9 cellular contexts compared by ENCODE assay signal in genomic region chr2:241161646-241162281, GRCh38. TPM values are rescaled to one million over a fixed set of nuclear protein-coding genes. Genes with fewer than 3 reads are reported as not detected.
DNase-seq lines count a peak whose midpoint lies in the region; ATAC-seq and TF ChIP-seq lines count a peak whose summit lies in the region.
"Had no signal": no experiment of that assay in that cellular context is flagged by ENCODE, and none has a peak within 500 bp of the region (broad histone marks: within the 10 kb centered on the region; RNA-seq: fewer than 3 reads in every experiment).

No MANE protein-coding gene starts in this region.

- H3K4me3 ChIP-seq in BLaER1 (no peak overlapping the region), prostate gland (no peak overlapping the region), H7 (ENCODE audit: insufficient read depth, low read depth, low read length) (no peak overlapping the region)

- peaks cover 95% of the 10 kb centered on the region for H3K36me3 Mint-ChIP-seq in activated T-helper 17 cell treated with anti-CD3 and anti-CD28 coated beads, Interleukin-2, amount 50 U/mL, for 72 hours (ENCODE audit: low read depth)

- no peaks in the 10 kb centered on the region for H3K27me3 Mint-ChIP-seq in activated T-helper 17 cell treated with anti-CD3 and anti-CD28 coated beads, Interleukin-2, amount 50 U/mL, for 72 hours

- no peak for ATAC-seq in activated T-helper 17 cell treated with anti-CD3 and anti-CD28 coated beads, Interleukin-2, amount 50 U/mL, for 72 hours (replicated peaks)
- peak; percentile 95 for ATAC-seq in Right ventricle myocardium inferior
- no peak for ATAC-seq in HG03460 (IDR thresholded peaks at IDR 0.05; ENCODE audit: unreplicated experiment)

- H3K27me3 ChIP-seq in BLaER1 (no peaks in the 10 kb centered on the region), prostate gland (replicated peaks; ENCODE audit: insufficient read depth) (no peaks in the 10 kb centered on the region), H7 (ENCODE audit: control insufficient read depth, insufficient read depth, low read length) (no peaks in the 10 kb centered on the region)

- no peak for TF ChIP-seq POLR2A in prostate gland (IDR thresholded peaks at IDR 0.05)

- H3K9me3 ChIP-seq in BLaER1 (no peaks in the 10 kb centered on the region), prostate gland (no peaks in the 10 kb centered on the region)

- H3K27ac ChIP-seq in BLaER1 (no peak overlapping the region), prostate gland (peak overlapping the region; percentile 73 to 74)

- H3K4me1 ChIP-seq in BLaER1, result peaks cover 12% of the 10 kb centered on the region
- H3K4me1 ChIP-seq in prostate gland (replicated peaks), result peaks cover 8% of the 10 kb centered on the region

- 14% methylated on average over 9 of the region's 9 CpGs for WGBS in prostate gland

- H3K4me3 Mint-ChIP-seq in activated T-helper 17 cell treated with anti-CD3 and anti-CD28 coated beads, Interleukin-2, amount 50 U/mL, for 72 hours, result no peak overlapping the region

- intact Hi-C loops in Right ventricle myocardium inferior (cut with DNase I) (no loop called here), prostate gland (cut with DNase I) (no loop called here)

- H3K4me2 ChIP-seq in BLaER1, result peak overlapping the region; percentile 44

- 0 out of 2 replicates have a peak, but pooled peaks cover 8% of the 10 kb centered on the region for H4K20me1 ChIP-seq in BLaER1

- no peaks in the 10 kb centered on the region for H3K9me3 Mint-ChIP-seq in activated T-helper 17 cell treated with anti-CD3 and anti-CD28 coated beads, Interleukin-2, amount 50 U/mL, for 72 hours

- no peak for TF ChIP-seq CTCF in prostate gland (IDR thresholded peaks at IDR 0.05)

- H3K36me3 ChIP-seq in BLaER1, result peaks cover 90% of the 10 kb centered on the region
- no peaks in the 10 kb centered on the region for H3K36me3 ChIP-seq in prostate gland
- peaks cover 13% of the 10 kb centered on the region for H3K36me3 ChIP-seq in H7 (replicated peaks; ENCODE audit: control insufficient read depth, insufficient read depth, low read length)

- DNase-seq in Right ventricle myocardium inferior (ENCODE audit: missing footprints) (peak; percentile 81), prostate gland (ENCODE audit: low spot score) (peak; percentile 59), DMS53 (lab: John Stamatoyannopoulos, UW) (no peak), NCI-H187 treated with DMSO at 0.1 percent for 48 hours (lab: John Stamatoyannopoulos, UW) (no peak), H7 (no peak)
- DNase-seq: Kasumi-1 had no signal

- H3K4me1 Mint-ChIP-seq in activated T-helper 17 cell treated with anti-CD3 and anti-CD28 coated beads, Interleukin-2, amount 50 U/mL, for 72 hours, result peaks cover 4% of the 10 kb centered on the region

- H3K9ac ChIP-seq in BLaER1, result peak overlapping the region; percentile 45; the same call in 1 of the 2 replicates

- H3K27ac Mint-ChIP-seq in activated T-helper 17 cell treated with anti-CD3 and anti-CD28 coated beads, Interleukin-2, amount 50 U/mL, for 72 hours, result peak overlapping the region; percentile 65

RNA-seq across cellular contexts. Expression of gene PPP1R7, which starts 11.5 kb away (rescaled TPM):
- 10 to 100 TPM; 81.9 to 86.4 TPM for total RNA-seq in activated T-helper 17 cell treated with anti-CD3 and anti-CD28 coated beads, Interleukin-2, amount 50 U/mL, for 72 hours
- 66.6 TPM for total RNA-seq in Right ventricle myocardium inferior
- 10 to 100 TPM; 50.0 to 91.3 TPM for total RNA-seq in prostate gland
- total RNA-seq in H7 (2014; rRNA removed; shearing (Covaris generic)), result 32.1 and 36.9 TPM in 2 replicates

RNA-seq across cellular contexts. Expression of gene PASK, which starts 12.5 kb away (rescaled TPM):
- 10 to 100 TPM; 71.0 to 73.6 TPM for total RNA-seq in activated T-helper 17 cell treated with anti-CD3 and anti-CD28 coated beads, Interleukin-2, amount 50 U/mL, for 72 hours
- total RNA-seq in Right ventricle myocardium inferior (1.4 TPM), prostate gland (100 to 1,000 TPM in 1 of 2 donors, 10 to 100 TPM in 1; 49.2 to 200 TPM)
- 20.4 and 20.6 TPM in 2 replicates for total RNA-seq in H7 (2014; rRNA removed; shearing (Covaris generic))

RNA-seq across cellular contexts. Expression of gene ANO7, which starts 26.7 kb away (rescaled TPM):
- 10 to 100 TPM in 1 of 2 donors, 1 to 10 TPM in 1; 1.6 to 12.8 TPM for total RNA-seq in activated T-helper 17 cell treated with anti-CD3 and anti-CD28 coated beads, Interleukin-2, amount 50 U/mL, for 72 hours
- total RNA-seq in Right ventricle myocardium inferior (0.81 TPM), prostate gland (100 to 1,000 TPM; 140 to 187 TPM)
- total RNA-seq in H7 (2014; rRNA removed; shearing (Covaris generic)), result 2.0 and 4.0 TPM in 2 replicates

RNA-seq across cellular contexts. Expression of gene MTERF4, which starts 59.7 kb away (rescaled TPM):
- 10 to 100 TPM; 36.4 to 86.5 TPM for total RNA-seq in activated T-helper 17 cell treated with anti-CD3 and anti-CD28 coated beads, Interleukin-2, amount 50 U/mL, for 72 hours
- 23.0 TPM for total RNA-seq in Right ventricle myocardium inferior
- 10 to 100 TPM; 91.3 to 98.5 TPM for total RNA-seq in prostate gland
- total RNA-seq in H7 (2014; rRNA removed; shearing (Covaris generic)), result 30.3 and 32.4 TPM in 2 replicates

Comparison
In these comparisons a context has a peak if more than half of its experiments do, and no peak if none do; other contexts are left out.
1. DNase-seq: peak in Right ventricle myocardium inferior (single experiment) and prostate gland (single experiment); none in DMS53 (single experiment), NCI-H187 treated with DMSO at 0.1 percent for 48 hours (single experiment) and H7 (single experiment).
2. RNA of gene ANO7, which starts 26.7 kb away (total RNA-seq): 140 to 187 TPM in prostate gland; 1.6 to 12.8 TPM in activated T-helper 17 cell treated with anti-CD3 and anti-CD28 coated beads, Interleukin-2, amount 50 U/mL, for 72 hours, 2.0 to 4.0 TPM in H7 and 0.81 TPM in Right ventricle myocardium inferior (single experiment); every median in the first group is over 10 times any median in the second.